1 cellular context compared by ENCODE assay signal in the genomic region with DNA sequence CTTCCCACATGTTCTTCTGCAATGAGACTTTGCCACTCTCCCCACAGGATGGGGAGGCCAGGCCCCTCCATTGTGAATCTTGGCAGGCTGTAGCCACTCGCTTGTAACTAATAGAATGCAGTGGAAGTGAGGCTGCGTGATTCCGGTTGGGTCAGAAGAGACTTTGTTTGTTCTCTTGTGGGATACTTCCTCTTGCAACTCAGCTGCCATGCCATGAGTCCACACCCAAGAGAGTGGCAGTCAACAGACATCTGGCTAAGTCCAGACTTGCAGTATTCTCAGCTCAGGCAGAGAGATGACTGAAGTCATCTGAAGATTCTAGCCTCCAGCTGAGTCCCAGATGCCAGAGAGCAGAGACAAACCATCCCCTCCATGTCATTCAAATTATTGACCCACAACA.
TF ChIP-seq lines count a peak whose summit lies in the region.

No MANE protein-coding gene starts in this region.

TF ChIP-seq in HepG2, 621 proteins besides CTCF, POLR2A, EP300 and RAD21 (continued from another document):
- TF ChIP-seq, protein P1, sequence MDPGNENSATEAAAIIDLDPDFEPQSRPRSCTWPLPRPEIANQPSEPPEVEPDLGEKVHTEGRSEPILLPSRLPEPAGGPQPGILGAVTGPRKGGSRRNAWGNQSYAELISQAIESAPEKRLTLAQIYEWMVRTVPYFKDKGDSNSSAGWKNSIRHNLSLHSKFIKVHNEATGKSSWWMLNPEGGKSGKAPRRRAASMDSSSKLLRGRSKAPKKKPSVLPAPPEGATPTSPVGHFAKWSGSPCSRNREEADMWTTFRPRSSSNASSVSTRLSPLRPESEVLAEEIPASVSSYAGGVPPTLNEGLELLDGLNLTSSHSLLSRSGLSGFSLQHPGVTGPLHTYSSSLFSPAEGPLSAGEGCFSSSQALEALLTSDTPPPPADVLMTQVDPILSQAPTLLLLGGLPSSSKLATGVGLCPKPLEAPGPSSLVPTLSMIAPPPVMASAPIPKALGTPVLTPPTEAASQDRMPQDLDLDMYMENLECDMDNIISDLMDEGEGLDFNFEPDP (CRISPR knock-in tag; conservative IDR thresholded peaks at IDR 0.05), result no peak
- TF ChIP-seq RFX5 (IDR thresholded peaks at IDR 0.05; ENCODE audit: low read depth, low read length) (no peak), GPN1 (CRISPR knock-in tag; IDR thresholded peaks at IDR 0.05; ENCODE audit: borderline replicate concordance) (no peak), PHF8 (CRISPR knock-in tag; IDR thresholded peaks at IDR 0.05) (no peak), ZHX2 (IDR thresholded peaks at IDR 0.05; ENCODE audit: low read depth) (no peak), ZHX2 (CRISPR knock-in tag; IDR thresholded peaks at IDR 0.05; ENCODE audit: borderline replicate concordance) (no peak), ZNF713 (CRISPR knock-in tag; IDR thresholded peaks at IDR 0.05) (no peak), WIZ (CRISPR knock-in tag; IDR thresholded peaks at IDR 0.05) (no peak), ZNF546 (CRISPR knock-in tag; conservative IDR thresholded peaks at IDR 0.05) (no peak), PHF21A (CRISPR knock-in tag; IDR thresholded peaks at IDR 0.05) (no peak), TBP (CRISPR knock-in tag; IDR thresholded peaks at IDR 0.05) (no peak)
- TF ChIP-seq, protein P2, sequence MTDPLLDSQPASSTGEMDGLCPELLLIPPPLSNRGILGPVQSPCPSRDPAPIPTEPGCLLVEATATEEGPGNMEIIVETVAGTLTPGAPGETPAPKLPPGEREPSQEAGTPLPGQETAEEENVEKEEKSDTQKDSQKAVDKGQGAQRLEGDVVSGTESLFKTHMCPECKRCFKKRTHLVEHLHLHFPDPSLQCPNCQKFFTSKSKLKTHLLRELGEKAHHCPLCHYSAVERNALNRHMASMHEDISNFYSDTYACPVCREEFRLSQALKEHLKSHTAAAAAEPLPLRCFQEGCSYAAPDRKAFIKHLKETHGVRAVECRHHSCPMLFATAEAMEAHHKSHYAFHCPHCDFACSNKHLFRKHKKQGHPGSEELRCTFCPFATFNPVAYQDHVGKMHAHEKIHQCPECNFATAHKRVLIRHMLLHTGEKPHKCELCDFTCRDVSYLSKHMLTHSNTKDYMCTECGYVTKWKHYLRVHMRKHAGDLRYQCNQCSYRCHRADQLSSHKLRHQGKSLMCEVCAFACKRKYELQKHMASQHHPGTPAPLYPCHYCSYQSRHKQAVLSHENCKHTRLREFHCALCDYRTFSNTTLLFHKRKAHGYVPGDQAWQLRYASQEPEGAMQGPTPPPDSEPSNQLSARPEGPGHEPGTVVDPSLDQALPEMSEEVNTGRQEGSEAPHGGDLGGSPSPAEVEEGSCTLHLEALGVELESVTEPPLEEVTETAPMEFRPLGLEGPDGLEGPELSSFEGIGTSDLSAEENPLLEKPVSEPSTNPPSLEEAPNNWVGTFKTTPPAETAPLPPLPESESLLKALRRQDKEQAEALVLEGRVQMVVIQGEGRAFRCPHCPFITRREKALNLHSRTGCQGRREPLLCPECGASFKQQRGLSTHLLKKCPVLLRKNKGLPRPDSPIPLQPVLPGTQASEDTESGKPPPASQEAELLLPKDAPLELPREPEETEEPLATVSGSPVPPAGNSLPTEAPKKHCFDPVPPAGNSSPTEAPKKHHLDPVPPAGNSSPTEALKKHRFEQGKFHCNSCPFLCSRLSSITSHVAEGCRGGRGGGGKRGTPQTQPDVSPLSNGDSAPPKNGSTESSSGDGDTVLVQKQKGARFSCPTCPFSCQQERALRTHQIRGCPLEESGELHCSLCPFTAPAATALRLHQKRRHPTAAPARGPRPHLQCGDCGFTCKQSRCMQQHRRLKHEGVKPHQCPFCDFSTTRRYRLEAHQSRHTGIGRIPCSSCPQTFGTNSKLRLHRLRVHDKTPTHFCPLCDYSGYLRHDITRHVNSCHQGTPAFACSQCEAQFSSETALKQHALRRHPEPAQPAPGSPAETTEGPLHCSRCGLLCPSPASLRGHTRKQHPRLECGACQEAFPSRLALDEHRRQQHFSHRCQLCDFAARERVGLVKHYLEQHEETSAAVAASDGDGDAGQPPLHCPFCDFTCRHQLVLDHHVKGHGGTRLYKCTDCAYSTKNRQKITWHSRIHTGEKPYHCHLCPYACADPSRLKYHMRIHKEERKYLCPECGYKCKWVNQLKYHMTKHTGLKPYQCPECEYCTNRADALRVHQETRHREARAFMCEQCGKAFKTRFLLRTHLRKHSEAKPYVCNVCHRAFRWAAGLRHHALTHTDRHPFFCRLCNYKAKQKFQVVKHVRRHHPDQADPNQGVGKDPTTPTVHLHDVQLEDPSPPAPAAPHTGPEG (CRISPR knock-in tag; IDR thresholded peaks at IDR 0.05), result no peak
